In the genomic region with DNA sequence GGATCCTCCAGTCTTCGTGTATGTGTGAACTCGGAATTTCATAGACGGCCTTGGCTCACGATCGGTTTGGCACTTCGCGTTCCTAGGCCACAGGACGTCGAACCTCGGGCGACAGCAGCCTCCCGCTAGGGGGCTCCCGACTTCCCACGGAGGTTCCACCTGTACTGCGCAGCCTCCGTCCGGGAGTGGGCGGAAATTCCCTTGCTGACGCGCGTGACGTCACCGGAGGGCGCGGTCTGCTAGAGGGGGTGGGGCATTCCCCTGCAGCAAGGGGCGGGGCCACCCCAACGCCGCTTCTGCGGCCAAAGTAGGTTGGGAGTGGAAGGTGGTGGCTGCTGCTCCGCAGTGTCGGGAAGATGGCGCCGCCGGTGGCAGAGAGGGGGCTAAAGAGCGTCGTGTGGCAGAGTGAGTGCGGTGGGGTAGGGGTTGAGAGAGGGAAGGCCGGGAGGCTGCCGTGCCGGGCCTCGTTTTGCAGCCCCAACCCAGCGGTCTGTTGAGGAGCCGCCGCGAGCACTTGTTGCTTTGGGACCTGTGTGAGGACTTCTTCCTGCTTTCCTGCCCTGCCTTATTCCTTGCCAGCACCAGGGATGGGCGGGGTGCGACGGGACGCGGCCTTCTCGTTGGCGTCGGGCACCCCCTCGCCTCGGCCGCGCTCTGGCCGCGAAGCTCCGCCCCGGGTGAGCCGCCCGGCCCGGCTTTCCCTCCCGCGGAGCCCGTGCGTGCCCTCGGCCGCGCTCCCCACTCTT, we compare ENCODE assay signal across 8 cellular contexts. TPM values are rescaled to one million over a fixed set of nuclear protein-coding genes. Genes with fewer than 3 reads are reported as not detected.
DNase-seq lines count a peak whose midpoint lies in the region; ATAC-seq and TF ChIP-seq lines count a peak whose summit lies in the region.

A gene with protein sequence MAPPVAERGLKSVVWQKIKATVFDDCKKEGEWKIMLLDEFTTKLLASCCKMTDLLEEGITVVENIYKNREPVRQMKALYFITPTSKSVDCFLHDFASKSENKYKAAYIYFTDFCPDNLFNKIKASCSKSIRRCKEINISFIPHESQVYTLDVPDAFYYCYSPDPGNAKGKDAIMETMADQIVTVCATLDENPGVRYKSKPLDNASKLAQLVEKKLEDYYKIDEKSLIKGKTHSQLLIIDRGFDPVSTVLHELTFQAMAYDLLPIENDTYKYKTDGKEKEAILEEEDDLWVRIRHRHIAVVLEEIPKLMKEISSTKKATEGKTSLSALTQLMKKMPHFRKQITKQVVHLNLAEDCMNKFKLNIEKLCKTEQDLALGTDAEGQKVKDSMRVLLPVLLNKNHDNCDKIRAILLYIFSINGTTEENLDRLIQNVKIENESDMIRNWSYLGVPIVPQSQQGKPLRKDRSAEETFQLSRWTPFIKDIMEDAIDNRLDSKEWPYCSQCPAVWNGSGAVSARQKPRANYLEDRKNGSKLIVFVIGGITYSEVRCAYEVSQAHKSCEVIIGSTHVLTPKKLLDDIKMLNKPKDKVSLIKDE (plus strand): TSS at position 293 of the 746 bp plus-strand sequence. CDS start 64 bp downstream, at position 357.

- H3K27me3 ChIP-seq in adipocyte (replicated peaks; ENCODE audit: control insufficient read depth, insufficient read depth, low read length): no peaks in the 10 kb centered on the region
- no peaks in the 10 kb centered on the region for H3K27me3 ChIP-seq in cardiac muscle cell
- H3K27me3 ChIP-seq in upper lobe of left lung: no peaks in the 10 kb centered on the region

- no peaks in the 10 kb centered on the region for H3K9me3 ChIP-seq in adipocyte (ENCODE audit: control insufficient read depth, low read length)
- H3K9me3 ChIP-seq in cardiac muscle cell (ENCODE audit: low read depth): no peaks in the 10 kb centered on the region
- no peaks in the 10 kb centered on the region for H3K9me3 ChIP-seq in upper lobe of left lung

- peaks cover 7% of the 10 kb centered on the region for H3K4me1 ChIP-seq in adipocyte (ENCODE audit: control insufficient read depth, insufficient read depth, low read length)
- no peaks in the 10 kb centered on the region for H3K4me1 ChIP-seq in cardiac muscle cell (ENCODE audit: low read depth)
- peaks cover 15 to 26% (median 20%) of the 10 kb centered on the region in 4 donors for H3K4me1 ChIP-seq in upper lobe of left lung

- 0 to 1% methylated on average over 21 to 71 of the region's 71 CpGs for WGBS in upper lobe of left lung, 2 donors

- peak within 1 kb of the TSS; percentile 93 for H3K27ac ChIP-seq in cardiac muscle cell
- peak within 1 kb of the TSS; percentile 98 to 100 (median 100) for H3K27ac ChIP-seq in upper lobe of left lung

- TF ChIP-seq EP300 in upper lobe of left lung (IDR thresholded peaks at IDR 0.05): peak in 1 of 4 donors; percentile 89

- H3K4me3 ChIP-seq in adipocyte (ENCODE audit: low read length) (peak within 1 kb of the TSS; percentile 93), cardiac muscle cell (peak within 1 kb of the TSS; percentile 53), upper lobe of left lung (peak within 1 kb of the TSS; percentile 72 to 92 (median 84))

- peak within 1 kb of the TSS; percentile 97 for H3K9ac ChIP-seq in adipocyte (ENCODE audit: low read length)

- ATAC-seq in HG02759 (IDR thresholded peaks at IDR 0.05; ENCODE audit: unreplicated experiment): peak; percentile 92
- ATAC-seq in upper lobe of left lung (ENCODE audit: low FRiP score in 2 of 2): peak; percentile 97 to 99

- H3K36me3 ChIP-seq in adipocyte (ENCODE audit: control insufficient read depth, insufficient read depth, low read length, severe bottlenecking): peaks cover 9% of the 10 kb centered on the region
- H3K36me3 ChIP-seq in cardiac muscle cell: no peaks in the 10 kb centered on the region
- H3K36me3 ChIP-seq in upper lobe of left lung: no peaks in the 10 kb centered on the region

- TF ChIP-seq CTCF in GM12872 (IDR thresholded peaks at IDR 0.05; ENCODE audit: insufficient read depth, low read depth, low read length) (peak; percentile 99), cardiac muscle cell (IDR thresholded peaks at IDR 0.05; ENCODE audit: low read depth, low read length) (peak; percentile 95), upper lobe of left lung (IDR thresholded peaks at IDR 0.05) (peak; percentile 85 to 98 (median 96))

- peak; percentile 67 to 99 (median 98) for TF ChIP-seq POLR2A in upper lobe of left lung (IDR thresholded peaks at IDR 0.05)

- DNase-seq in NCI-H1417 (lab: John Stamatoyannopoulos, UW): peak; percentile 94 to 98 (median 97)
- peak; percentile 93 for DNase-seq in SW480 (ENCODE audit: low spot score)
- peak; percentile 100 for DNase-seq in adipocyte (ENCODE audit: low read depth)
- DNase-seq in cardiac muscle cell (ENCODE audit: low read depth in 1 of 2, low spot score in 1 of 2): peak; percentile 99
- DNase-seq in pons (ENCODE audit: low spot score): peak; percentile 98
- peak; percentile 98 for DNase-seq in upper lobe of left lung

RNA-seq across cellular contexts. Expression of the gene that starts here (rescaled TPM):
- total RNA-seq in cardiac muscle cell (26.6 and 74.0 TPM in 2 replicates), upper lobe of left lung (10 to 100 TPM; 41.8 to 84.1 (median 55.8) TPM)
- polyA plus RNA-seq in cardiac muscle cell: 34.1 and 34.7 TPM in 2 replicates

Comparison
In these comparisons a context has a peak if more than half of its experiments do, and no peak if none do; other contexts are left out.
1. Peak in every context shown above with its lines: DNase-seq, ATAC-seq, H3K4me3 ChIP-seq and H3K27ac ChIP-seq.